ENCODE assay signal across 2 cellular contexts in the genomic region with DNA sequence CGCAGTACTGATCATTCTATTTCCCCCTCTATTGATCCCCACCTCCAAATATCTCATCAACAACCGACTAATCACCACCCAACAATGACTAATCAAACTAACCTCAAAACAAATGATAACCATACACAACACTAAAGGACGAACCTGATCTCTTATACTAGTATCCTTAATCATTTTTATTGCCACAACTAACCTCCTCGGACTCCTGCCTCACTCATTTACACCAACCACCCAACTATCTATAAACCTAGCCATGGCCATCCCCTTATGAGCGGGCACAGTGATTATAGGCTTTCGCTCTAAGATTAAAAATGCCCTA.
DNase-seq lines count a peak whose midpoint lies in the region; ATAC-seq, FAIRE-seq and TF ChIP-seq lines count a peak whose summit lies in the region.
"Not testable (repeated sequence)": the region's sequence is repeated elsewhere in the genome, so short reads cannot be mapped to it uniquely, and the experiment has no call there.

No MANE protein-coding gene starts in this region.

- not testable (repeated sequence) for H3K36me3 ChIP-seq in K562 (ENCODE audit: control insufficient read depth, insufficient read depth, low read length); HepG2 (replicated peaks in 1 of 2; ENCODE audit: control insufficient read depth in 1 of 2, insufficient read depth in 2 of 2, low read length in 2 of 2)

- not testable (repeated sequence) for H3K4me2 ChIP-seq in K562 (ENCODE audit: insufficient read depth, low read length); HepG2 (ENCODE audit: low read depth, low read length)

- not testable (repeated sequence) for ATAC-seq in K562, HepG2

- H3K9me3 ChIP-seq in K562 (replicated peaks; ENCODE audit: control insufficient read depth, insufficient read depth, low read depth, low read length); HepG2 (ENCODE audit: low read length): not testable (repeated sequence)

- H3K4me3 ChIP-seq in K562; HepG2 (replicated peaks in 1 of 3; ENCODE audit: insufficient read depth in 1 of 3, low read depth in 2 of 3, low read length in 3 of 3): not testable (repeated sequence)

- DNase-seq in K562 (ENCODE audit: extremely low read depth in 1 of 4, low spot score in 3 of 4); HepG2 (ENCODE audit: low spot score): not testable (repeated sequence)

- H3K27ac ChIP-seq in K562 (ENCODE audit: extremely low read depth, low read depth, low read length); HepG2 (ENCODE audit: extremely low read length, insufficient read depth, low read length): not testable (repeated sequence)

- in situ Hi-C loops in K562 (cut with MboI); HepG2 (cut with HindIII; ENCODE audit: extremely low pct_ligation_motif_present, low pct_unique_long_range_greater_than_20kb): not testable (repeated sequence)

- BruUV-seq in K562 (replicated peaks; lab: Mats Ljungman, UMichigan); HepG2 (replicated peaks; lab: Mats Ljungman, UMichigan): not testable (repeated sequence)

- H4K20me1 ChIP-seq in K562 (replicated peaks; ENCODE audit: control insufficient read depth, insufficient read depth, low read length); HepG2 (ENCODE audit: insufficient read depth, low read length): not testable (repeated sequence)

- H3K9ac ChIP-seq in K562 (ENCODE audit: insufficient read depth in 1 of 2, low read depth in 2 of 2, low read length in 2 of 2); HepG2 (ENCODE audit: insufficient read depth, low read depth, low read length): not testable (repeated sequence)

- not testable (repeated sequence) for H3K27me3 ChIP-seq in K562 (ENCODE audit: control insufficient read depth in 2 of 2, insufficient read depth in 2 of 2, low read length in 2 of 2); HepG2 (ENCODE audit: control insufficient read depth in 1 of 2, insufficient read depth in 2 of 2, low read length in 2 of 2)

- not testable (repeated sequence) for FAIRE-seq in K562 (lab: Jason Lieb, UNC); HepG2 (lab: Jason Lieb, UNC)

- CTCF ChIA-PET in K562 (lab: Yijun Ruan, JAX; ENCODE audit: low intra/inter-chr PET ratio), result interaction anchor here (1.1 to 8.8 kb wide), 2 partner anchors 4 to 8 kb away, joined by 3 to 1054 read pairs; no protein-coding TSS in a partner anchor
- CTCF ChIA-PET in HepG2 (lab: Yijun Ruan, JAX; ENCODE audit: low intra/inter-chr PET ratio, low total read pairs), result interaction anchor here (8.0 kb wide), 1 partner anchor 5 kb away, joined by 518 read pairs; no protein-coding TSS in a partner anchor

- TF ChIP-seq EP300 in K562 (IDR thresholded peaks at IDR 0.05; ENCODE audit: low read length); HepG2 (IDR thresholded peaks at IDR 0.05; ENCODE audit: low read depth in 2 of 2, low read length in 2 of 2); HepG2 (CRISPR knock-in tag; IDR thresholded peaks at IDR 0.05; ENCODE audit: borderline replicate concordance): not testable (repeated sequence)

- H3K79me2 ChIP-seq in K562 (ENCODE audit: control insufficient read depth, insufficient read depth, low read length); HepG2 (ENCODE audit: insufficient read depth, low read length): not testable (repeated sequence)

- not testable (repeated sequence) for H2AFZ ChIP-seq in K562 (ENCODE audit: low read depth, low read length); HepG2 (ENCODE audit: low read length)

- H3K4me1 ChIP-seq in K562 (replicated peaks in 1 of 2; ENCODE audit: control insufficient read depth in 2 of 2, insufficient read depth in 2 of 2, low read length in 2 of 2); HepG2 (ENCODE audit: insufficient read depth, low read length): not testable (repeated sequence)

- not testable (repeated sequence) for TF ChIP-seq RAD21 in K562 (CRISPR knock-in tag; conservative IDR thresholded peaks at IDR 0.05 in 1 of 2, IDR thresholded peaks at IDR 0.05 in 1 of 2); HepG2 (CRISPR knock-in tag; IDR thresholded peaks at IDR 0.05)

- intact Hi-C loops in K562 (cut with micrococcal nuclease); HepG2 (cut with micrococcal nuclease; ENCODE audit: unreplicated experiment): not testable (repeated sequence)

- H3K9me1 ChIP-seq in K562 (ENCODE audit: control insufficient read depth, insufficient read depth, low read length), result not testable (repeated sequence)

- POLR2A ChIA-PET in K562 (lab: Yijun Ruan, JAX) (interaction anchor here (8.8 to 9.0 kb wide), 2 partner anchors 3 to 4 kb away, joined by 53806 read pairs; no protein-coding TSS in a partner anchor), HepG2 (lab: Yijun Ruan, JAX) (interaction anchor here (0.9 to 8.8 kb wide), 2 partner anchors 4 to 8 kb away, joined by 6 to 3907 read pairs; no protein-coding TSS in a partner anchor)

- TF ChIP-seq CTCF in K562 (IDR thresholded peaks at IDR 0.05 in 2 of 3, conservative IDR thresholded peaks at IDR 0.05 in 1 of 3; ENCODE audit: insufficient read depth in 2 of 3, low read depth in 1 of 3, low read length in 3 of 3); HepG2 (CRISPR knock-in tag; IDR thresholded peaks at IDR 0.05): not testable (repeated sequence)

- WGBS in K562 (ENCODE audit: insufficient coverage, low coverage, missing lambda C conversion rate), result under 1% methylated on average over 6 of the region's 6 CpGs
- WGBS in HepG2 (ENCODE audit: low lambda C conversion rate), result 1% methylated on average over 6 of the region's 6 CpGs

- not testable (repeated sequence) for TF ChIP-seq POLR2A in K562 (conservative IDR thresholded peaks at IDR 0.05); HepG2 (IDR thresholded peaks at IDR 0.05; ENCODE audit: insufficient read depth in 1 of 2, low read depth in 2 of 2, low read length in 2 of 2)

TF ChIP-seq in K562, 482 proteins besides CTCF, POLR2A, EP300 and RAD21:
- TF ChIP-seq HNRNPH1 (optimal IDR thresholded peaks at IDR 0.05; ENCODE audit: low read depth, low read length), result peak; percentile 89

TF ChIP-seq in HepG2, 621 proteins besides CTCF, POLR2A, EP300 and RAD21:
- peak; percentile 98 for TF ChIP-seq HNRNPH1 (optimal IDR thresholded peaks at IDR 0.05; ENCODE audit: low read depth, low read length)
TF ChIP-seq in HepG2: peak in this region for 1; not testable (repeated sequence) for 620.
